17 cellular contexts compared by ENCODE assay signal in the genomic region with DNA sequence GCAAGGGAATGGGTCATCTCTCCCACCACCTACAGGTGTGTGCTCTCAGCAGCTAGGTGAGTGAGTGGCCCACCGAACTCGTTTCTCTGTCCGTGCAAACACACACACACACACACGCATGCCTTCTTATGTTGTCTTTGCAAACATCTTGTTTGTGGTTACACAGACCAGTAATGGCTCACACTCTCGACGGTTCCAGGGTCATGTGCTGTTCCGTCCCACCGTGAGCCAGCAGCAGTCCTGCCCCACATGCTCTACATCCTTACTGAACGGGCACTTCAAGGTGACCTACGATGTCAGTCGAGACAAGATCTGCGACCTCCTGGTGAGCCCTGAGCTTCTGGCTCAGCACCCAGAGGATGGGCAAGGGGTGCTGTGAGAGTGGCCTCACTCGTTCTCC. TPM values are rescaled to one million over a fixed set of nuclear protein-coding genes. Genes with fewer than 3 reads are reported as not detected.
A peak's percentile ranks its signal among the peaks of the same experiment; 100 is the strongest.
DNase-seq lines count a peak whose midpoint lies in the region; ATAC-seq and TF ChIP-seq lines count a peak whose summit lies in the region.
"Had no signal": no experiment of that assay in that cellular context is flagged by ENCODE, and none has a peak within 500 bp of the region (broad histone marks: within the 10 kb centered on the region; RNA-seq: fewer than 3 reads in every experiment).

No MANE protein-coding gene starts in this region.

- ATAC-seq in natural killer cell treated with Interleukin-12 subunit alpha and Interleukin-12 subunit beta and Interleukin-15 and Interleukin-18, amount 100 ng/mL, for 72 hours: peak in 1 of 2 donors; percentile 50
- no peak for ATAC-seq in GM21360 (IDR thresholded peaks at IDR 0.05; ENCODE audit: unreplicated experiment)

- no peaks in the 10 kb centered on the region for H3K4me1 ChIP-seq in endodermal cell (ENCODE audit: control insufficient read depth, insufficient read depth, low read length)

- H3K4me3 Mint-ChIP-seq in CD14-positive monocyte: no peak overlapping the region
- no peak overlapping the region for H3K4me3 Mint-ChIP-seq in endodermal cell
- no peak overlapping the region for H3K4me3 Mint-ChIP-seq in natural killer cell treated with Interleukin-12 subunit alpha and Interleukin-12 subunit beta and Interleukin-15 and Interleukin-18, amount 100 ng/mL, for 72 hours

- H3K27ac ChIP-seq in endodermal cell (ENCODE audit: low read depth, low read length): no peak overlapping the region
- H3K27ac ChIP-seq: BLaER1 treated with 17β-estradiol and CSF1 and Interleukin-3, amounts not matched to agents 10 nM and 100 nM; HL-60 had no signal

- no peaks in the 10 kb centered on the region for H3K9me3 ChIP-seq in endodermal cell (ENCODE audit: control insufficient read depth, low read length)
- H3K9me3 ChIP-seq: BLaER1 treated with 17β-estradiol and CSF1 and Interleukin-3, amounts not matched to agents 10 nM and 100 nM; SK-N-SH had no signal

- H3K36me3 ChIP-seq in H7 (replicated peaks; ENCODE audit: control insufficient read depth, insufficient read depth, low read length): no peaks in the 10 kb centered on the region
- no peaks in the 10 kb centered on the region for H3K36me3 ChIP-seq in endodermal cell (ENCODE audit: control insufficient read depth, insufficient read depth, low read length)
- H3K36me3 ChIP-seq: BLaER1 treated with 17β-estradiol and CSF1 and Interleukin-3, amounts not matched to agents 10 nM and 100 nM had no signal

- no peak overlapping the region for H3K9ac ChIP-seq in endodermal cell (ENCODE audit: extremely low read depth, low read length, poor library complexity, severe bottlenecking)
- H3K9ac ChIP-seq: BLaER1 treated with 17β-estradiol and CSF1 and Interleukin-3, amounts not matched to agents 10 nM and 100 nM; SK-N-SH had no signal

- H3K27me3 Mint-ChIP-seq in CD14-positive monocyte (ENCODE audit: low read depth in 3 of 3) (peaks cover 4 to 10% (median 6%) of the 10 kb centered on the region in 3 donors), endodermal cell (ENCODE audit: insufficient read depth) (peaks cover 5% of the 10 kb centered on the region)
- peaks cover 0 to 3% of the 10 kb centered on the region in 2 donors for H3K27me3 Mint-ChIP-seq in natural killer cell treated with Interleukin-12 subunit alpha and Interleukin-12 subunit beta and Interleukin-15 and Interleukin-18, amount 100 ng/mL, for 72 hours

- TF ChIP-seq CTCF in CD14-positive monocyte (IDR thresholded peaks at IDR 0.05) (no peak), endodermal cell (conservative IDR thresholded peaks at IDR 0.05) (no peak)

- H3K9me3 Mint-ChIP-seq in CD14-positive monocyte (peaks cover 0 to 3% (median 0%) of the 10 kb centered on the region in 7 donors), endodermal cell (no peaks in the 10 kb centered on the region)
- H3K9me3 Mint-ChIP-seq in natural killer cell treated with Interleukin-12 subunit alpha and Interleukin-12 subunit beta and Interleukin-15 and Interleukin-18, amount 100 ng/mL, for 72 hours: no peaks in the 10 kb centered on the region

- 85 to 87% methylated on average over 13 of the region's 13 CpGs for WGBS in endodermal cell (ENCODE audit: insufficient coverage in 1 of 2, insufficient read length in 1 of 2), 2 experiments

- no peak overlapping the region for H3K27ac Mint-ChIP-seq in CD14-positive monocyte
- no peak overlapping the region for H3K27ac Mint-ChIP-seq in endodermal cell
- H3K27ac Mint-ChIP-seq in natural killer cell treated with Interleukin-12 subunit alpha and Interleukin-12 subunit beta and Interleukin-15 and Interleukin-18, amount 100 ng/mL, for 72 hours: no peak overlapping the region

- H3K4me3 ChIP-seq in H7 (ENCODE audit: insufficient read depth, low read depth, low read length): no peak overlapping the region
- H3K4me3 ChIP-seq in endodermal cell (ENCODE audit: low read length): no peak overlapping the region
- H3K4me3 ChIP-seq: BLaER1 treated with 17β-estradiol and CSF1 and Interleukin-3, amounts not matched to agents 10 nM and 100 nM had no signal

- H3K27me3 ChIP-seq in H7 (ENCODE audit: control insufficient read depth, insufficient read depth, low read length): no peaks in the 10 kb centered on the region
- peaks cover 7% of the 10 kb centered on the region for H3K27me3 ChIP-seq in endodermal cell (ENCODE audit: control insufficient read depth, insufficient read depth, low read length, poor library complexity, severe bottlenecking)
- H3K27me3 ChIP-seq: BLaER1 treated with 17β-estradiol and CSF1 and Interleukin-3, amounts not matched to agents 10 nM and 100 nM had no signal

- intact Hi-C loops in CD14-positive monocyte (cut with micrococcal nuclease): loop anchor here in 1 of 2 donors (5.0 kb wide), 1 partner anchor 34 kb away; no protein-coding TSS in a partner anchor

- DNase-seq in CD14-positive monocyte (ENCODE audit: low spot score): peak; percentile 21
- peak; percentile 21 for DNase-seq in H7
- DNase-seq in endodermal cell: peak; percentile 22
- DNase-seq in natural killer cell treated with Interleukin-12 subunit alpha and Interleukin-12 subunit beta and Interleukin-15 and Interleukin-18, amount 100 ng/mL, for 72 hours (ENCODE audit: low spot score): peak; percentile 10
- DNase-seq in activated CD4-positive, alpha-beta T cell treated with anti-CD3 and anti-CD28 coated beads for 4 hours: no peak
- DNase-seq in hypothalamus (lab: John Stamatoyannopoulos, UW): no peak
- DNase-seq: DMS153, KBM-7, NCI-H187 treated with DMSO at 0.1 percent for 48 hours, NCI-H2171 treated with DMSO at 0.1 percent for 48 hours, NCI-H82, SK-N-SH had no signal

- peaks cover 47% of the 10 kb centered on the region for H3K4me1 Mint-ChIP-seq in CD14-positive monocyte
- no peaks in the 10 kb centered on the region for H3K4me1 Mint-ChIP-seq in endodermal cell
- peaks cover 8 to 13% of the 10 kb centered on the region in 2 donors for H3K4me1 Mint-ChIP-seq in natural killer cell treated with Interleukin-12 subunit alpha and Interleukin-12 subunit beta and Interleukin-15 and Interleukin-18, amount 100 ng/mL, for 72 hours (ENCODE audit: low read depth in 2 of 2)

- H3K36me3 Mint-ChIP-seq in CD14-positive monocyte (peaks cover 2 to 5% of the 10 kb centered on the region in 2 donors), endodermal cell (ENCODE audit: low read depth) (no peaks in the 10 kb centered on the region)
- no peaks in the 10 kb centered on the region for H3K36me3 Mint-ChIP-seq in natural killer cell treated with Interleukin-12 subunit alpha and Interleukin-12 subunit beta and Interleukin-15 and Interleukin-18, amount 100 ng/mL, for 72 hours

RNA-seq across cellular contexts. Expression of a gene that starts 4.3 kb away (rescaled TPM):
- 1 to 10 TPM in 1 of 2 donors, under 1 TPM in 1; 0.75 to 1.3 TPM for polyA plus RNA-seq in CD14-positive monocyte
- not detected in 2 replicates for total RNA-seq in H7 (2014; rRNA removed; shearing (Covaris generic))
- not detected for total RNA-seq in endodermal cell
- not detected for polyA plus RNA-seq in endodermal cell (2013, experiment 1 of 2)
- polyA plus RNA-seq in endodermal cell (2013, experiment 2 of 2): not detected
- total RNA-seq in natural killer cell treated with Interleukin-12 subunit alpha and Interleukin-12 subunit beta and Interleukin-15 and Interleukin-18, amount 100 ng/mL, for 72 hours: not detected
- total RNA-seq: NCI-H460 had no signal
- polyA plus RNA-seq: AG04450, SK-N-SH had no signal

RNA-seq across cellular contexts. Expression of a gene that starts 11.0 kb away (rescaled TPM):
- polyA plus RNA-seq in CD14-positive monocyte: 10 to 100 TPM; 13.7 to 17.4 TPM
- total RNA-seq in H7 (2014; rRNA removed; shearing (Covaris generic)): 26.2 and 36.5 TPM in 2 replicates
- 10 to 100 TPM; 44.2 to 49.5 TPM for total RNA-seq in endodermal cell
- polyA plus RNA-seq in endodermal cell (2013, experiment 1 of 2): 27.0 TPM
- polyA plus RNA-seq in endodermal cell (2013, experiment 2 of 2): 24.0 TPM
- 10 to 100 TPM; 24.8 to 52.7 TPM for total RNA-seq in natural killer cell treated with Interleukin-12 subunit alpha and Interleukin-12 subunit beta and Interleukin-15 and Interleukin-18, amount 100 ng/mL, for 72 hours

RNA-seq across cellular contexts. Expression of a gene that starts 12.9 kb away (rescaled TPM):
- not detected for polyA plus RNA-seq in CD14-positive monocyte
- total RNA-seq in H7 (2014; rRNA removed; shearing (Covaris generic)): not detected in 2 replicates
- not detected for total RNA-seq in endodermal cell
- 0.36 TPM for polyA plus RNA-seq in endodermal cell (2013, experiment 1 of 2)
- polyA plus RNA-seq in endodermal cell (2013, experiment 2 of 2): 0.41 TPM
- total RNA-seq in natural killer cell treated with Interleukin-12 subunit alpha and Interleukin-12 subunit beta and Interleukin-15 and Interleukin-18, amount 100 ng/mL, for 72 hours: not detected
- total RNA-seq: NCI-H460 had no signal

RNA-seq across cellular contexts. Expression of a gene that starts 48.7 kb away (rescaled TPM):
- under 1 TPM in 1 of 2 donors, not detected in 1; 0.59 TPM for polyA plus RNA-seq in CD14-positive monocyte
- 0.14 TPM in 1 of 2 replicates, not detected in the other for total RNA-seq in H7 (2014; rRNA removed; shearing (Covaris generic))
- total RNA-seq in endodermal cell: 1 to 10 TPM; 6.0 to 6.2 TPM
- polyA plus RNA-seq in endodermal cell (2013, experiment 1 of 2): 4.1 TPM
- polyA plus RNA-seq in endodermal cell (2013, experiment 2 of 2): 4.8 TPM
- 10 to 100 TPM in 1 of 2 donors, 1 to 10 TPM in 1; 8.5 to 14.6 TPM for total RNA-seq in natural killer cell treated with Interleukin-12 subunit alpha and Interleukin-12 subunit beta and Interleukin-15 and Interleukin-18, amount 100 ng/mL, for 72 hours

RNA-seq across cellular contexts. Expression of a gene that starts 53.1 kb away (rescaled TPM):
- polyA plus RNA-seq in CD14-positive monocyte: under 1 TPM in 1 of 2 donors, not detected in 1; 0.29 TPM
- 0.63 and 0.97 TPM in 2 replicates for total RNA-seq in H7 (2014; rRNA removed; shearing (Covaris generic))
- 1 to 10 TPM; 3.2 to 4.2 TPM for total RNA-seq in endodermal cell
- 22.5 TPM for polyA plus RNA-seq in endodermal cell (2013, experiment 1 of 2)
- 20.6 TPM for polyA plus RNA-seq in endodermal cell (2013, experiment 2 of 2)
- 1 to 10 TPM in 1 of 2 donors, not detected in 1; 1.3 TPM for total RNA-seq in natural killer cell treated with Interleukin-12 subunit alpha and Interleukin-12 subunit beta and Interleukin-15 and Interleukin-18, amount 100 ng/mL, for 72 hours
- polyA plus RNA-seq: AG04450 had no signal

Comparison
In these comparisons a context has a peak if more than half of its experiments do, and no peak if none do; other contexts are left out.
1. DNase-seq: peak in CD14-positive monocyte (single experiment), H7 (single experiment), endodermal cell (single experiment) and natural killer cell treated with Interleukin-12 subunit alpha and Interleukin-12 subunit beta and Interleukin-15 and Interleukin-18, amount 100 ng/mL, for 72 hours (single experiment); none in activated CD4-positive, alpha-beta T cell treated with anti-CD3 and anti-CD28 coated beads for 4 hours (0 of 2) and hypothalamus (0 of 51).